In the genomic region with DNA sequence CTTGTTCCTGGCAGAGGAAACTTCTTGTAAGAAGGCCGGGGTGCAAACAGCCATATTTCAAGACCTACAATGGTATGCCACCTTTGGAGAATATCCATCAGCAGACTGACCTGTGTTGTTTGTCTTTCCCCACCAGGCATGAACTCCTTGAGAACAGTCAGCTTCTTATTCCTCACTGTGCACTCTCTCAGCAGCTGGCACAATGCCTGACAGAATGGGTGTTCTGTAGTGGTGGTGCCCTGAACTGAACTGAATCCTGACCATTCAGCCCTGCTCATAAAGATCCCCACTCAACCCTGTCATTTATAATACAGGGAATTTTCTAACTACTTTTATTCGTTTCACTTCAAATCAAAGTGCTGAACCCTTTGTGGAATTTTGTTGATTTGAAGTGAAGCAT, we compare ENCODE assay signal across 25 cellular contexts.
"Had no signal": no experiment of that assay in that cellular context is flagged by ENCODE, and none has a peak within 500 bp of the region (broad histone marks: within the 10 kb centered on the region; RNA-seq: fewer than 3 reads in every experiment).

No MANE protein-coding gene starts in this region.

- H3K79me2 ChIP-seq: parathyroid adenoma had no signal

- H3K36me3 Mint-ChIP-seq: mesothelial cell of epicardium, neural progenitor cell had no signal

- H3K27ac ChIP-seq: esophagus squamous epithelium, neural progenitor cell, parathyroid adenoma, right lobe of liver, suprapubic skin, vagina had no signal

- H3K4me3 ChIP-seq: esophagus squamous epithelium, lung, mucosa of descending colon, neural progenitor cell, right lobe of liver, suprapubic skin, vagina had no signal

- DNase-seq: cortex of kidney; effector memory CD8-positive, alpha-beta T cell; erythroblast; esophagus squamous epithelium; foreskin melanocyte; kidney; mesenchymal stem cell; mucosa of descending colon; naive thymus-derived CD4-positive, alpha-beta T cell; right lobe of liver; small intestine; stimulated activated CD4-positive, alpha-beta T cell treated with anti-CD3 and anti-CD28 coated beads, Interleukin-15, amount 100 ng/mL, for 24 hours; stimulated activated CD4-positive, alpha-beta T cell treated with anti-CD3 and anti-CD28 coated beads, Interleukin-2, amount 100 ng/mL, for 48 hours; stimulated activated naive CD4-positive, alpha-beta T cell; stimulated activated naive CD8-positive, alpha-beta T cell treated with anti-CD3 and anti-CD28 coated beads, Interleukin-15, amount 100 ng/mL, for 72 hours; trophoblast cell had no signal

- H3K9ac ChIP-seq: neural progenitor cell, parathyroid adenoma had no signal

- H3K4me3 Mint-ChIP-seq: effector memory CD8-positive, alpha-beta T cell; mesothelial cell of epicardium; naive thymus-derived CD4-positive, alpha-beta T cell; nephron; neural progenitor cell; stimulated activated naive CD8-positive, alpha-beta T cell treated with anti-CD3 and anti-CD28 coated beads, Interleukin-15, amount 100 ng/mL, for 72 hours had no signal

- H3K27me3 ChIP-seq: esophagus squamous epithelium, neural progenitor cell, right lobe of liver, suprapubic skin, vagina had no signal

- ATAC-seq: effector memory CD8-positive, alpha-beta T cell; left lobe of liver; mucosa of descending colon; naive thymus-derived CD4-positive, alpha-beta T cell; right lobe of liver; stimulated activated naive CD8-positive, alpha-beta T cell treated with anti-CD3 and anti-CD28 coated beads, Interleukin-15, amount 100 ng/mL, for 72 hours had no signal

- H2AFZ ChIP-seq: neural progenitor cell, parathyroid adenoma had no signal

- H3K4me1 Mint-ChIP-seq: mesothelial cell of epicardium; naive thymus-derived CD4-positive, alpha-beta T cell; nephron; neural progenitor cell; stimulated activated naive CD8-positive, alpha-beta T cell treated with anti-CD3 and anti-CD28 coated beads, Interleukin-15, amount 100 ng/mL, for 72 hours had no signal

- H3K9me3 Mint-ChIP-seq: effector memory CD8-positive, alpha-beta T cell; neural progenitor cell had no signal

- H3K9me3 ChIP-seq: esophagus squamous epithelium, mucosa of descending colon, right lobe of liver, suprapubic skin, vagina had no signal

- H3K4me2 ChIP-seq: neural progenitor cell had no signal

- H3K27ac Mint-ChIP-seq: effector memory CD8-positive, alpha-beta T cell; mesothelial cell of epicardium; naive thymus-derived CD4-positive, alpha-beta T cell; nephron; neural progenitor cell; progenitor cell of endocrine pancreas; stimulated activated naive CD8-positive, alpha-beta T cell treated with anti-CD3 and anti-CD28 coated beads, Interleukin-15, amount 100 ng/mL, for 72 hours had no signal

- H3K36me3 ChIP-seq: esophagus squamous epithelium, neural progenitor cell, right lobe of liver, suprapubic skin, vagina had no signal

- H3K4me1 ChIP-seq: esophagus squamous epithelium, neural progenitor cell, parathyroid adenoma, right lobe of liver, suprapubic skin, vagina had no signal
